23 cellular contexts compared by ENCODE assay signal in genomic region chr7:116986611-116987565, GRCh38. TPM values are rescaled to one million over a fixed set of nuclear protein-coding genes. Genes with fewer than 3 reads are reported as not detected.
DNase-seq lines count a peak whose midpoint lies in the region; ATAC-seq, FAIRE-seq and TF ChIP-seq lines count a peak whose summit lies in the region.
"Had no signal": no experiment of that assay in that cellular context is flagged by ENCODE, and none has a peak within 500 bp of the region (broad histone marks: within the 10 kb centered on the region; RNA-seq: fewer than 3 reads in every experiment).

No MANE protein-coding gene starts in this region.

- H3K79me2 ChIP-seq in astrocyte (ENCODE audit: insufficient read depth, low read length): peaks cover 31% of the 10 kb centered on the region

- H3K9me3 ChIP-seq in astrocyte (ENCODE audit: insufficient read depth, low read depth, low read length): no peaks in the 10 kb centered on the region
- no peaks in the 10 kb centered on the region for H3K9me3 ChIP-seq in upper lobe of right lung
- H3K9me3 ChIP-seq: tibial artery had no signal

- no peak overlapping the region for H3K4me3 Mint-ChIP-seq in stimulated activated naive CD8-positive, alpha-beta T cell treated with anti-CD3 and anti-CD28 coated beads, Interleukin-15, amount 100 ng/mL, for 72 hours
- H3K4me3 Mint-ChIP-seq in astrocyte (ENCODE audit: unreplicated experiment): no peak overlapping the region
- H3K4me3 Mint-ChIP-seq: activated CD4-positive, alpha-beta T cell treated with anti-CD3 and anti-CD28 coated beads, Interleukin-2, amount 10 ng/mL, durations not matched to agents 24 days and 14 days; H9; immature natural killer cell; neural progenitor cell; T-helper 2 cell treated with Interferon-gamma antibody and Interleukin-4, amounts not matched to agents 5 μg/mL and 100 μg/mL, for 36 hours had no signal

- peaks cover 11 to 13% of the 10 kb centered on the region in 2 donors for H3K9me3 Mint-ChIP-seq in stimulated activated naive CD8-positive, alpha-beta T cell treated with anti-CD3 and anti-CD28 coated beads, Interleukin-15, amount 100 ng/mL, for 72 hours
- peaks cover 6% of the 10 kb centered on the region for H3K9me3 Mint-ChIP-seq in astrocyte (ENCODE audit: unreplicated experiment)
- H3K9me3 Mint-ChIP-seq: activated CD4-positive, alpha-beta T cell treated with anti-CD3 and anti-CD28 coated beads, Interleukin-2, amount 10 ng/mL, durations not matched to agents 24 days and 14 days; immature natural killer cell; T-helper 2 cell treated with Interferon-gamma antibody and Interleukin-4, amounts not matched to agents 5 μg/mL and 100 μg/mL, for 36 hours had no signal

- DNase-seq in stimulated activated naive CD8-positive, alpha-beta T cell treated with anti-CD3 and anti-CD28 coated beads, Interleukin-15, amount 100 ng/mL, for 72 hours: no peak
- no peak for DNase-seq in stimulated activated naive CD8-positive, alpha-beta T cell treated with anti-CD3 and anti-CD28 coated beads, Interleukin-15, Interleukin-2, amounts not matched to agents 100 U/mL and 50 U/mL, for 24 hours
- no peak for DNase-seq in astrocyte (ENCODE audit: low read depth)
- no peak for DNase-seq in upper lobe of right lung
- no peak for DNase-seq in activated CD4-positive, CD25-positive, alpha-beta regulatory T cell (lab: John Stamatoyannopoulos, UW)
- DNase-seq in NCI-H2107 (lab: John Stamatoyannopoulos, UW): no peak
- DNase-seq: ACHN; amniotic stem cell; cerebellar nuclear complex; H9; immature natural killer cell; mesendoderm; MM.1S; NCI-H69; right cardiac atrium; stimulated activated CD8-positive, alpha-beta memory T cell treated with anti-CD3 and anti-CD28 coated beads, Interleukin-4, amount 100 ng/mL, for 48 hours; tibial artery had no signal

- no peak overlapping the region for H3K27ac Mint-ChIP-seq in stimulated activated naive CD8-positive, alpha-beta T cell treated with anti-CD3 and anti-CD28 coated beads, Interleukin-15, amount 100 ng/mL, for 72 hours
- peak overlapping the region; percentile 36 for H3K27ac Mint-ChIP-seq in astrocyte (ENCODE audit: unreplicated experiment)
- H3K27ac Mint-ChIP-seq: activated CD4-positive, alpha-beta T cell treated with anti-CD3 and anti-CD28 coated beads, Interleukin-2, amount 10 ng/mL, durations not matched to agents 24 days and 14 days; immature natural killer cell; neural progenitor cell; T-helper 2 cell treated with Interferon-gamma antibody and Interleukin-4, amounts not matched to agents 5 μg/mL and 100 μg/mL, for 36 hours had no signal

- H3K4me1 ChIP-seq in astrocyte (ENCODE audit: insufficient read depth, low read length) (no peaks in the 10 kb centered on the region), upper lobe of right lung (no peaks in the 10 kb centered on the region)
- H3K4me1 ChIP-seq: neural progenitor cell had no signal

- H3K4me3 ChIP-seq in astrocyte (ENCODE audit: insufficient read depth, low read depth, low read length) (no peak overlapping the region), upper lobe of right lung (no peak overlapping the region)
- H3K4me3 ChIP-seq: neural progenitor cell, tibial artery had no signal

- peaks cover 11% of the 10 kb centered on the region for H3K4me1 Mint-ChIP-seq in stimulated activated naive CD8-positive, alpha-beta T cell treated with anti-CD3 and anti-CD28 coated beads, Interleukin-15, amount 100 ng/mL, for 72 hours
- peaks cover 19% of the 10 kb centered on the region for H3K4me1 Mint-ChIP-seq in astrocyte (ENCODE audit: low read depth, unreplicated experiment)
- H3K4me1 Mint-ChIP-seq: activated CD4-positive, alpha-beta T cell treated with anti-CD3 and anti-CD28 coated beads, Interleukin-2, amount 10 ng/mL, durations not matched to agents 24 days and 14 days; immature natural killer cell; neural progenitor cell had no signal

- H3K27me3 Mint-ChIP-seq in stimulated activated naive CD8-positive, alpha-beta T cell treated with anti-CD3 and anti-CD28 coated beads, Interleukin-15, amount 100 ng/mL, for 72 hours: no peaks in the 10 kb centered on the region
- H3K27me3 Mint-ChIP-seq in astrocyte (ENCODE audit: low read depth, unreplicated experiment): no peaks in the 10 kb centered on the region

- no peak overlapping the region for H3K9ac ChIP-seq in astrocyte (ENCODE audit: low read length)
- H3K9ac ChIP-seq: neural progenitor cell had no signal

- peak; percentile 46 for ATAC-seq in stimulated activated naive CD8-positive, alpha-beta T cell treated with anti-CD3 and anti-CD28 coated beads, Interleukin-15, amount 100 ng/mL, for 72 hours
- ATAC-seq in stimulated activated naive CD8-positive, alpha-beta T cell treated with anti-CD3 and anti-CD28 coated beads, Interleukin-15, Interleukin-2, amounts not matched to agents 100 U/mL and 50 U/mL, for 24 hours: no peak
- ATAC-seq in HG03045 (IDR thresholded peaks at IDR 0.05; ENCODE audit: unreplicated experiment) (peak; percentile 44), upper lobe of right lung (peak; percentile 38), HG03571 (IDR thresholded peaks at IDR 0.05; ENCODE audit: unreplicated experiment) (no peak)

- intact Hi-C loops in upper lobe of right lung (cut with DNase I): loop anchor here (10.0 kb wide), 1 partner anchor 128 kb away; no protein-coding TSS in a partner anchor

- TF ChIP-seq CTCF in astrocyte (IDR thresholded peaks at IDR 0.05; ENCODE audit: insufficient read depth, low read depth, low read length): no peak
- no peak for TF ChIP-seq CTCF in upper lobe of right lung (IDR thresholded peaks at IDR 0.05)

- H3K27me3 ChIP-seq in astrocyte (ENCODE audit: insufficient read depth, low read length) (no peaks in the 10 kb centered on the region), upper lobe of right lung (no peaks in the 10 kb centered on the region)
- H3K27me3 ChIP-seq: neural progenitor cell, tibial artery had no signal

- no peak for FAIRE-seq in astrocyte (lab: Jason Lieb, UNC)
- FAIRE-seq: G401.6 had no signal

- H2AFZ ChIP-seq in astrocyte (ENCODE audit: low read depth, low read length): no peak overlapping the region
- H2AFZ ChIP-seq: neural progenitor cell had no signal

- no peak overlapping the region for H3K27ac ChIP-seq in astrocyte (ENCODE audit: low read depth, low read length)
- no peak overlapping the region for H3K27ac ChIP-seq in upper lobe of right lung
- H3K27ac ChIP-seq: neural progenitor cell had no signal

- H4K20me1 ChIP-seq in astrocyte (ENCODE audit: insufficient read depth, low read length): peaks cover 17% of the 10 kb centered on the region

- H3K36me3 ChIP-seq in astrocyte (ENCODE audit: insufficient read depth, low read length) (no peaks in the 10 kb centered on the region), upper lobe of right lung (no peaks in the 10 kb centered on the region)
- H3K36me3 ChIP-seq: neural progenitor cell, tibial artery had no signal

- no peak overlapping the region for H3K4me2 ChIP-seq in astrocyte (ENCODE audit: low read length)
- H3K4me2 ChIP-seq: neural progenitor cell had no signal

- H3K36me3 Mint-ChIP-seq in astrocyte (ENCODE audit: low read depth, unreplicated experiment): peaks cover 4% of the 10 kb centered on the region
- H3K36me3 Mint-ChIP-seq: immature natural killer cell had no signal

RNA-seq across cellular contexts. Expression of gene ST7, which starts 33.6 kb away (rescaled TPM):
- total RNA-seq in astrocyte: 37.9 and 39.3 TPM in 2 replicates
- 48.6 TPM for total RNA-seq in upper lobe of right lung

Comparison
In these comparisons a context has a peak if more than half of its experiments do, and no peak if none do; other contexts are left out.
1. ATAC-seq: peak in stimulated activated naive CD8-positive, alpha-beta T cell treated with anti-CD3 and anti-CD28 coated beads, Interleukin-15, amount 100 ng/mL, for 72 hours (single experiment), HG03045 (single experiment) and upper lobe of right lung (single experiment); none in stimulated activated naive CD8-positive, alpha-beta T cell treated with anti-CD3 and anti-CD28 coated beads, Interleukin-15, Interleukin-2, amounts not matched to agents 100 U/mL and 50 U/mL, for 24 hours (single experiment) and HG03571 (single experiment).